Comparison of ENCODE assay signal across 18 cellular contexts in genomic region chr16:86492961-86493639, GRCh38. TPM values are rescaled to one million over a fixed set of nuclear protein-coding genes. Genes with fewer than 3 reads are reported as not detected.
"Had no signal": no experiment of that assay in that cellular context is flagged by ENCODE, and none has a peak within 500 bp of the region (broad histone marks: within the 10 kb centered on the region; RNA-seq: fewer than 3 reads in every experiment).

No MANE protein-coding gene starts in this region.

- H3K9me3 Mint-ChIP-seq: activated CD4-positive, alpha-beta T cell treated with anti-CD3 and anti-CD28 coated beads, Interleukin-2, amount 10 ng/mL, durations not matched to agents 7 days and 5 days; activated naive CD8-positive, alpha-beta T cell treated with anti-CD3 and anti-CD28 coated beads, Interleukin-2, amount 10 ng/mL, durations not matched to agents 7 days and 5 days; memory B cell; nephron progenitor cell; stimulated activated naive CD8-positive, alpha-beta T cell treated with anti-CD3 and anti-CD28 coated beads, Interleukin-15, amount 100 ng/mL, for 72 hours; T-cell had no signal

- H3K4me1 Mint-ChIP-seq: activated CD4-positive, alpha-beta T cell treated with anti-CD3 and anti-CD28 coated beads, Interleukin-2, amount 10 ng/mL, durations not matched to agents 7 days and 5 days; activated naive CD8-positive, alpha-beta T cell treated with anti-CD3 and anti-CD28 coated beads, Interleukin-2, amount 10 ng/mL, durations not matched to agents 7 days and 5 days; T-cell had no signal

- H3K36me3 ChIP-seq: left lung, thoracic aorta, uterus had no signal

- H3K27ac ChIP-seq: thoracic aorta, uterus had no signal

- H3K36me3 Mint-ChIP-seq: activated naive CD8-positive, alpha-beta T cell treated with anti-CD3 and anti-CD28 coated beads, Interleukin-2, amount 10 ng/mL, durations not matched to agents 7 days and 5 days; brain; memory B cell; T-cell had no signal

- ATAC-seq: left lung; stimulated activated naive CD8-positive, alpha-beta T cell treated with anti-CD3 and anti-CD28 coated beads, Interleukin-15, amount 100 ng/mL, for 72 hours; T-cell had no signal

- H3K4me3 Mint-ChIP-seq: activated CD4-positive, alpha-beta T cell treated with anti-CD3 and anti-CD28 coated beads, Interleukin-2, amount 10 ng/mL, durations not matched to agents 7 days and 5 days; activated naive CD8-positive, alpha-beta T cell treated with anti-CD3 and anti-CD28 coated beads, Interleukin-2, amount 10 ng/mL, durations not matched to agents 7 days and 5 days; memory B cell; nephron progenitor cell; stimulated activated naive CD8-positive, alpha-beta T cell treated with anti-CD3 and anti-CD28 coated beads, Interleukin-15, amount 100 ng/mL, for 72 hours; T-cell had no signal

- H3K27ac Mint-ChIP-seq: activated CD4-positive, alpha-beta T cell treated with anti-CD3 and anti-CD28 coated beads, Interleukin-2, amount 10 ng/mL, durations not matched to agents 7 days and 5 days; activated naive CD8-positive, alpha-beta T cell treated with anti-CD3 and anti-CD28 coated beads, Interleukin-2, amount 10 ng/mL, durations not matched to agents 7 days and 5 days; brain; memory B cell; nephron progenitor cell; stimulated activated naive CD8-positive, alpha-beta T cell treated with anti-CD3 and anti-CD28 coated beads, Interleukin-15, amount 100 ng/mL, for 72 hours; T-cell had no signal

- H3K4me3 ChIP-seq: left lung, thoracic aorta, uterus had no signal

- DNase-seq: activated CD4-positive, alpha-beta T cell treated with anti-CD3 and anti-CD28 coated beads, Interleukin-2, amount 10 ng/mL, durations not matched to agents 7 days and 5 days; activated CD8-positive, alpha-beta memory T cell treated with anti-CD3 and anti-CD28 coated beads, Interleukin-2, amount 50 U/mL, for 48 hours; activated gamma-delta T cell treated with Interleukin-2 at 50 U/mL for 16 hours; activated naive CD8-positive, alpha-beta T cell treated with anti-CD3 and anti-CD28 coated beads, Interleukin-2, amount 10 ng/mL, durations not matched to agents 7 days and 5 days; central memory CD4-positive, alpha-beta T cell; effector CD8-positive, alpha-beta T cell; kidney; left lung; nephron progenitor cell; stimulated activated CD4-positive, alpha-beta T cell treated with anti-CD3 and anti-CD28 coated beads, Interleukin-1b, Interleukin-23, amount 100 ng/mL, for 48 hours; stimulated activated naive CD8-positive, alpha-beta T cell treated with anti-CD3 and anti-CD28 coated beads, Interleukin-15, amount 100 ng/mL, for 72 hours; T-cell; T-helper 9 cell; uterus had no signal

- H3K9me3 ChIP-seq: left lung, uterus had no signal

RNA-seq across cellular contexts. Expression of gene FOXF1, which starts 17.2 kb away (rescaled TPM):
- total RNA-seq: activated CD4-positive, alpha-beta T cell treated with anti-CD3 and anti-CD28 coated beads, Interleukin-2, amount 10 ng/mL, durations not matched to agents 7 days and 5 days; activated naive CD8-positive, alpha-beta T cell treated with anti-CD3 and anti-CD28 coated beads, Interleukin-2, amount 10 ng/mL, durations not matched to agents 7 days and 5 days; osteocyte had no signal
